ENCODE assay signal across 30 cellular contexts in genomic region chr9:88060746-88061145, GRCh38.
"Had no signal": no experiment of that assay in that cellular context is flagged by ENCODE, and none has a peak within 500 bp of the region (broad histone marks: within the 10 kb centered on the region; RNA-seq: fewer than 3 reads in every experiment).

No MANE protein-coding gene starts in this region.

- H3K4me1 Mint-ChIP-seq: brain; naive thymus-derived CD4-positive, alpha-beta T cell; WTC11 had no signal

- H3K9me3 ChIP-seq: colonic mucosa, esophagus squamous epithelium, psoas muscle, sigmoid colon, suprapubic skin, tibial artery, upper lobe of right lung had no signal

- DNase-seq: activated CD8-positive, alpha-beta memory T cell treated with anti-CD3 and anti-CD28 coated beads, Interleukin-2, amount 10 ng/mL, durations not matched to agents 7 days and 5 days; activated CD8-positive, alpha-beta T cell treated with anti-CD3 and anti-CD28 coated beads, Interleukin-2, amount 10 ng/mL, durations not matched to agents 7 days and 5 days; activated T-cell treated with anti-CD3 and anti-CD28 coated beads, Interleukin-2, amount 50 U/mL, for 48 hours; anterior cingulate cortex; cerebellar nuclear complex; colonic mucosa; effector CD8-positive, alpha-beta T cell; esophagus squamous epithelium; foreskin melanocyte; left colon; naive thymus-derived CD4-positive, alpha-beta T cell; nucleus accumbens; psoas muscle; sigmoid colon; stimulated activated CD4-positive, alpha-beta T cell treated with anti-CD3 and anti-CD28 coated beads, Interleukin-15, amount 100 ng/mL, for 24 hours; stimulated activated naive CD4-positive, alpha-beta T cell; T-helper 2 cell; tibial artery; upper lobe of right lung had no signal

- H3K27me3 ChIP-seq: cardiac muscle cell, colonic mucosa, esophagus squamous epithelium, sigmoid colon, suprapubic skin, tibial artery, upper lobe of right lung had no signal

- H3K4me3 ChIP-seq: cardiac muscle cell, colonic mucosa, esophagus squamous epithelium, psoas muscle, sigmoid colon, suprapubic skin, tibial artery, upper lobe of right lung had no signal

- H2AFZ ChIP-seq: parathyroid adenoma had no signal

- ATAC-seq: activated CD8-positive, alpha-beta memory T cell treated with anti-CD3 and anti-CD28 coated beads, Interleukin-2, amount 10 ng/mL, durations not matched to agents 7 days and 5 days; activated CD8-positive, alpha-beta T cell treated with anti-CD3 and anti-CD28 coated beads, Interleukin-2, amount 10 ng/mL, durations not matched to agents 7 days and 5 days; activated naive CD4-positive, alpha-beta T cell treated with anti-CD3 and anti-CD28 coated beads, Interleukin-2, amount 50 U/mL, for 72 hours; left colon; naive thymus-derived CD4-positive, alpha-beta T cell; psoas muscle; upper lobe of right lung; WTC11 had no signal

- H3K4me3 Mint-ChIP-seq: activated CD8-positive, alpha-beta memory T cell treated with anti-CD3 and anti-CD28 coated beads, Interleukin-2, amount 10 ng/mL, durations not matched to agents 7 days and 5 days; activated CD8-positive, alpha-beta T cell treated with anti-CD3 and anti-CD28 coated beads, Interleukin-2, amount 10 ng/mL, durations not matched to agents 7 days and 5 days; brain; mesothelial cell of epicardium; naive thymus-derived CD4-positive, alpha-beta T cell; WTC11 had no signal

- H3K27ac ChIP-seq: cardiac muscle cell, colonic mucosa, epithelial cell of prostate, esophagus squamous epithelium, parathyroid adenoma, psoas muscle, sigmoid colon, suprapubic skin, tibial artery, upper lobe of right lung had no signal

- H3K9me3 Mint-ChIP-seq: activated T-helper 2 cell treated with anti-CD3 and anti-CD28 coated beads, Interferon-gamma antibody, Interleukin-2, Interleukin-4, amounts not matched to agents 10 μg/mL and 5 μg/mL and 100 μg/mL, durations not matched to agents 14 hours and 24 hours and 36 hours had no signal

- H3K36me3 ChIP-seq: cardiac muscle cell, colonic mucosa, esophagus squamous epithelium, sigmoid colon, suprapubic skin, tibial artery, upper lobe of right lung had no signal

- FAIRE-seq: endometrium, islet of Langerhans had no signal

- H3K9ac ChIP-seq: parathyroid adenoma had no signal

- H3K4me1 ChIP-seq: colonic mucosa, esophagus squamous epithelium, parathyroid adenoma, psoas muscle, sigmoid colon, suprapubic skin, tibial artery, upper lobe of right lung had no signal

- H3K27ac Mint-ChIP-seq: activated CD8-positive, alpha-beta memory T cell treated with anti-CD3 and anti-CD28 coated beads, Interleukin-2, amount 10 ng/mL, durations not matched to agents 7 days and 5 days; activated CD8-positive, alpha-beta T cell treated with anti-CD3 and anti-CD28 coated beads, Interleukin-2, amount 10 ng/mL, durations not matched to agents 7 days and 5 days; activated naive CD4-positive, alpha-beta T cell treated with anti-CD3 and anti-CD28 coated beads, Interleukin-2, amount 50 U/mL, for 72 hours; activated T-helper 2 cell treated with anti-CD3 and anti-CD28 coated beads, Interferon-gamma antibody, Interleukin-2, Interleukin-4, amounts not matched to agents 10 μg/mL and 5 μg/mL and 100 μg/mL, durations not matched to agents 14 hours and 24 hours and 36 hours; brain; mesothelial cell of epicardium; naive thymus-derived CD4-positive, alpha-beta T cell; WTC11 had no signal

- H3K36me3 Mint-ChIP-seq: activated CD8-positive, alpha-beta memory T cell treated with anti-CD3 and anti-CD28 coated beads, Interleukin-2, amount 10 ng/mL, durations not matched to agents 7 days and 5 days; activated naive CD4-positive, alpha-beta T cell treated with anti-CD3 and anti-CD28 coated beads, Interleukin-2, amount 50 U/mL, for 72 hours; brain; WTC11 had no signal

- H3K79me2 ChIP-seq: parathyroid adenoma had no signal
